ENCODE assay signal across 1 cellular context in the genomic region with DNA sequence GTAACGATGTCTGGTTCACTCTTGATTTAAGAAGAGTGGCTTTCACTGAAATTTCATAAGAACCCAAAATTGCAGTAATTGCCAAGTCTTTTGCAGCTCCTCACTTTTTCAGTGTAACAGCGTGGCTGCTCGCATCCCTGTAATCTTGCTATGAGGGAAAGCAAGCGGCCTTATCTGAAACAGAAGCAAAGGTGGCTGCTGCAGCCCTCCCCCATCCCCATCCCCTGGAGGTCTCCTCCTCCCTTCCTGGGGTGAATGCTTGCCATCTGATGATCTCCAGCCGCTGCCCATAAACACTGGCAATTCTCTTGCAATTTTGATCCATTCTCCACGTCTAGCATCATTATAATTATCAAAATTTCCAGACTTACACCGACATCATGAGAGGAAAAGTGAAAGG.
TF ChIP-seq lines count a peak whose summit lies in the region.

No MANE protein-coding gene starts in this region.

TF ChIP-seq in K562, 482 proteins besides CTCF, POLR2A, EP300 and RAD21 (continued from another document):
- TF ChIP-seq, protein P1, sequence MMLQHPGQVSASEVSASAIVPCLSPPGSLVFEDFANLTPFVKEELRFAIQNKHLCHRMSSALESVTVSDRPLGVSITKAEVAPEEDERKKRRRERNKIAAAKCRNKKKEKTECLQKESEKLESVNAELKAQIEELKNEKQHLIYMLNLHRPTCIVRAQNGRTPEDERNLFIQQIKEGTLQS (IDR thresholded peaks at IDR 0.05) = no peak
- TF ChIP-seq, protein P1 (CRISPR knock-in tag; conservative IDR thresholded peaks at IDR 0.05) = no peak
- TF ChIP-seq NFIC (IDR thresholded peaks at IDR 0.05) (peak; percentile 11; the same call in 1 of the 2 replicates), ZNF174 (CRISPR knock-in tag; IDR thresholded peaks at IDR 0.05) (no peak), SMARCE1 (IDR thresholded peaks at IDR 0.05) (peak; percentile 29; the same call in 1 of the 2 replicates), TBL1XR1 (IDR thresholded peaks at IDR 0.05; ENCODE audit: low read length in 2 of 2) (no peak), DPF2 (IDR thresholded peaks at IDR 0.05) (peak; percentile 63), SIRT6 (IDR thresholded peaks at IDR 0.05; ENCODE audit: low read depth, low read length) (no peak), CBX8 (IDR thresholded peaks at IDR 0.05; ENCODE audit: borderline replicate concordance, extremely low read depth, low read depth, low read length, poor library complexity, severe bottlenecking) (no peak), CBX5 (IDR thresholded peaks at IDR 0.05; ENCODE audit: borderline replicate concordance, low read depth) (no peak), TEAD1 (CRISPR knock-in tag; IDR thresholded peaks at IDR 0.05) (no peak), JUNB (CRISPR knock-in tag; conservative IDR thresholded peaks at IDR 0.05) (no peak), YY1 (IDR thresholded peaks at IDR 0.05; ENCODE audit: borderline replicate concordance in 1 of 3, control insufficient read depth in 1 of 3, extremely low read depth in 1 of 3, insufficient read depth in 3 of 3, insufficient read length in 1 of 3, insufficient replicate concordance in 2 of 3, low read depth in 1 of 3, low read length in 2 of 3) (no peak), PHF8 (IDR thresholded peaks at IDR 0.05; ENCODE audit: borderline replicate concordance, low read length) (no peak), SRSF3 (IDR thresholded peaks at IDR 0.05; ENCODE audit: insufficient read depth, low read length) (no peak), CTBP1 (IDR thresholded peaks at IDR 0.05; ENCODE audit: borderline replicate concordance) (peak; percentile 70; the same call in 1 of the 2 replicates), MTA1 (IDR thresholded peaks at IDR 0.05; ENCODE audit: borderline replicate concordance) (no peak), ADNP (tag; IDR thresholded peaks at IDR 0.05) (no peak), CXXC5 (CRISPR knock-in tag; IDR thresholded peaks at IDR 0.05) (0 out of 2 replicates have a peak, but pooled peaks have one; percentile 8), RCOR1 (IDR thresholded peaks at IDR 0.05; ENCODE audit: borderline replicate concordance in 1 of 2, low read depth in 2 of 2, low read length in 2 of 2) (peak in 1 of 2 experiments; percentile 90; a peak in 2 of 4 replicates), ZNF24 (IDR thresholded peaks at IDR 0.05) (no peak), HDAC6 (IDR thresholded peaks at IDR 0.05; ENCODE audit: low read depth, low read length) (no peak), ZFP30 (CRISPR knock-in tag; IDR thresholded peaks at IDR 0.05; ENCODE audit: borderline replicate concordance) (no peak), HDAC2 (IDR thresholded peaks at IDR 0.05) (peak; percentile 42; the same call in 1 of the 2 replicates)
- TF ChIP-seq, protein P2, sequence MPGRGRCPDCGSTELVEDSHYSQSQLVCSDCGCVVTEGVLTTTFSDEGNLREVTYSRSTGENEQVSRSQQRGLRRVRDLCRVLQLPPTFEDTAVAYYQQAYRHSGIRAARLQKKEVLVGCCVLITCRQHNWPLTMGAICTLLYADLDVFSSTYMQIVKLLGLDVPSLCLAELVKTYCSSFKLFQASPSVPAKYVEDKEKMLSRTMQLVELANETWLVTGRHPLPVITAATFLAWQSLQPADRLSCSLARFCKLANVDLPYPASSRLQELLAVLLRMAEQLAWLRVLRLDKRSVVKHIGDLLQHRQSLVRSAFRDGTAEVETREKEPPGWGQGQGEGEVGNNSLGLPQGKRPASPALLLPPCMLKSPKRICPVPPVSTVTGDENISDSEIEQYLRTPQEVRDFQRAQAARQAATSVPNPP (IDR thresholded peaks at IDR 0.05; ENCODE audit: borderline replicate concordance, insufficient read depth, insufficient read length) = no peak
- TF ChIP-seq, protein P3, sequence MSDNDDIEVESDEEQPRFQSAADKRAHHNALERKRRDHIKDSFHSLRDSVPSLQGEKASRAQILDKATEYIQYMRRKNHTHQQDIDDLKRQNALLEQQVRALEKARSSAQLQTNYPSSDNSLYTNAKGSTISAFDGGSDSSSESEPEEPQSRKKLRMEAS (CRISPR knock-in tag; IDR thresholded peaks at IDR 0.05) = no peak
- TF ChIP-seq, protein P4, sequence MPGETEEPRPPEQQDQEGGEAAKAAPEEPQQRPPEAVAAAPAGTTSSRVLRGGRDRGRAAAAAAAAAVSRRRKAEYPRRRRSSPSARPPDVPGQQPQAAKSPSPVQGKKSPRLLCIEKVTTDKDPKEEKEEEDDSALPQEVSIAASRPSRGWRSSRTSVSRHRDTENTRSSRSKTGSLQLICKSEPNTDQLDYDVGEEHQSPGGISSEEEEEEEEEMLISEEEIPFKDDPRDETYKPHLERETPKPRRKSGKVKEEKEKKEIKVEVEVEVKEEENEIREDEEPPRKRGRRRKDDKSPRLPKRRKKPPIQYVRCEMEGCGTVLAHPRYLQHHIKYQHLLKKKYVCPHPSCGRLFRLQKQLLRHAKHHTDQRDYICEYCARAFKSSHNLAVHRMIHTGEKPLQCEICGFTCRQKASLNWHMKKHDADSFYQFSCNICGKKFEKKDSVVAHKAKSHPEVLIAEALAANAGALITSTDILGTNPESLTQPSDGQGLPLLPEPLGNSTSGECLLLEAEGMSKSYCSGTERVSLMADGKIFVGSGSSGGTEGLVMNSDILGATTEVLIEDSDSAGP (CRISPR knock-in tag; IDR thresholded peaks at IDR 0.05) = no peak
- TF ChIP-seq, protein P5, sequence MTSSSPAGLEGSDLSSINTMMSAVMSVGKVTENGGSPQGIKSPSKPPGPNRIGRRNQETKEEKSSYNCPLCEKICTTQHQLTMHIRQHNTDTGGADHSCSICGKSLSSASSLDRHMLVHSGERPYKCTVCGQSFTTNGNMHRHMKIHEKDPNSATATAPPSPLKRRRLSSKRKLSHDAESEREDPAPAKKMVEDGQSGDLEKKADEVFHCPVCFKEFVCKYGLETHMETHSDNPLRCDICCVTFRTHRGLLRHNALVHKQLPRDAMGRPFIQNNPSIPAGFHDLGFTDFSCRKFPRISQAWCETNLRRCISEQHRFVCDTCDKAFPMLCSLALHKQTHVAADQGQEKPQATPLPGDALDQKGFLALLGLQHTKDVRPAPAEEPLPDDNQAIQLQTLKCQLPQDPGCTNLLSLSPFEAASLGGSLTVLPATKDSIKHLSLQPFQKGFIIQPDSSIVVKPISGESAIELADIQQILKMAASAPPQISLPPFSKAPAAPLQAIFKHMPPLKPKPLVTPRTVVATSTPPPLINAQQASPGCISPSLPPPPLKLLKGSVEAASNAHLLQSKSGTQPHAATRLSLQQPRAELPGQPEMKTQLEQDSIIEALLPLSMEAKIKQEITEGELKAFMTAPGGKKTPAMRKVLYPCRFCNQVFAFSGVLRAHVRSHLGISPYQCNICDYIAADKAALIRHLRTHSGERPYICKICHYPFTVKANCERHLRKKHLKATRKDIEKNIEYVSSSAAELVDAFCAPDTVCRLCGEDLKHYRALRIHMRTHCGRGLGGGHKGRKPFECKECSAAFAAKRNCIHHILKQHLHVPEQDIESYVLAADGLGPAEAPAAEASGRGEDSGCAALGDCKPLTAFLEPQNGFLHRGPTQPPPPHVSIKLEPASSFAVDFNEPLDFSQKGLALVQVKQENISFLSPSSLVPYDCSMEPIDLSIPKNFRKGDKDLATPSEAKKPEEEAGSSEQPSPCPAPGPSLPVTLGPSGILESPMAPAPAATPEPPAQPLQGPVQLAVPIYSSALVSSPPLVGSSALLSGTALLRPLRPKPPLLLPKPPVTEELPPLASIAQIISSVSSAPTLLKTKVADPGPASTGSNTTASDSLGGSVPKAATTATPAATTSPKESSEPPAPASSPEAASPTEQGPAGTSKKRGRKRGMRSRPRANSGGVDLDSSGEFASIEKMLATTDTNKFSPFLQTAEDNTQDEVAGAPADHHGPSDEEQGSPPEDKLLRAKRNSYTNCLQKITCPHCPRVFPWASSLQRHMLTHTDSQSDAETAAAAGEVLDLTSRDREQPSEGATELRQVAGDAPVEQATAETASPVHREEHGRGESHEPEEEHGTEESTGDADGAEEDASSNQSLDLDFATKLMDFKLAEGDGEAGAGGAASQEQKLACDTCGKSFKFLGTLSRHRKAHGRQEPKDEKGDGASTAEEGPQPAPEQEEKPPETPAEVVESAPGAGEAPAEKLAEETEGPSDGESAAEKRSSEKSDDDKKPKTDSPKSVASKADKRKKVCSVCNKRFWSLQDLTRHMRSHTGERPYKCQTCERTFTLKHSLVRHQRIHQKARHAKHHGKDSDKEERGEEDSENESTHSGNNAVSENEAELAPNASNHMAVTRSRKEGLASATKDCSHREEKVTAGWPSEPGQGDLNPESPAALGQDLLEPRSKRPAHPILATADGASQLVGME (CRISPR knock-in tag; IDR thresholded peaks at IDR 0.05) = no peak
- TF ChIP-seq, protein P6, sequence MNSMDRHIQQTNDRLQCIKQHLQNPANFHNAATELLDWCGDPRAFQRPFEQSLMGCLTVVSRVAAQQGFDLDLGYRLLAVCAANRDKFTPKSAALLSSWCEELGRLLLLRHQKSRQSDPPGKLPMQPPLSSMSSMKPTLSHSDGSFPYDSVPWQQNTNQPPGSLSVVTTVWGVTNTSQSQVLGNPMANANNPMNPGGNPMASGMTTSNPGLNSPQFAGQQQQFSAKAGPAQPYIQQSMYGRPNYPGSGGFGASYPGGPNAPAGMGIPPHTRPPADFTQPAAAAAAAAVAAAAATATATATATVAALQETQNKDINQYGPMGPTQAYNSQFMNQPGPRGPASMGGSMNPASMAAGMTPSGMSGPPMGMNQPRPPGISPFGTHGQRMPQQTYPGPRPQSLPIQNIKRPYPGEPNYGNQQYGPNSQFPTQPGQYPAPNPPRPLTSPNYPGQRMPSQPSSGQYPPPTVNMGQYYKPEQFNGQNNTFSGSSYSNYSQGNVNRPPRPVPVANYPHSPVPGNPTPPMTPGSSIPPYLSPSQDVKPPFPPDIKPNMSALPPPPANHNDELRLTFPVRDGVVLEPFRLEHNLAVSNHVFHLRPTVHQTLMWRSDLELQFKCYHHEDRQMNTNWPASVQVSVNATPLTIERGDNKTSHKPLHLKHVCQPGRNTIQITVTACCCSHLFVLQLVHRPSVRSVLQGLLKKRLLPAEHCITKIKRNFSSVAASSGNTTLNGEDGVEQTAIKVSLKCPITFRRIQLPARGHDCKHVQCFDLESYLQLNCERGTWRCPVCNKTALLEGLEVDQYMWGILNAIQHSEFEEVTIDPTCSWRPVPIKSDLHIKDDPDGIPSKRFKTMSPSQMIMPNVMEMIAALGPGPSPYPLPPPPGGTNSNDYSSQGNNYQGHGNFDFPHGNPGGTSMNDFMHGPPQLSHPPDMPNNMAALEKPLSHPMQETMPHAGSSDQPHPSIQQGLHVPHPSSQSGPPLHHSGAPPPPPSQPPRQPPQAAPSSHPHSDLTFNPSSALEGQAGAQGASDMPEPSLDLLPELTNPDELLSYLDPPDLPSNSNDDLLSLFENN (IDR thresholded peaks at IDR 0.05; ENCODE audit: low read depth in 2 of 2, low read length in 2 of 2) = no peak
- TF ChIP-seq, protein P7, sequence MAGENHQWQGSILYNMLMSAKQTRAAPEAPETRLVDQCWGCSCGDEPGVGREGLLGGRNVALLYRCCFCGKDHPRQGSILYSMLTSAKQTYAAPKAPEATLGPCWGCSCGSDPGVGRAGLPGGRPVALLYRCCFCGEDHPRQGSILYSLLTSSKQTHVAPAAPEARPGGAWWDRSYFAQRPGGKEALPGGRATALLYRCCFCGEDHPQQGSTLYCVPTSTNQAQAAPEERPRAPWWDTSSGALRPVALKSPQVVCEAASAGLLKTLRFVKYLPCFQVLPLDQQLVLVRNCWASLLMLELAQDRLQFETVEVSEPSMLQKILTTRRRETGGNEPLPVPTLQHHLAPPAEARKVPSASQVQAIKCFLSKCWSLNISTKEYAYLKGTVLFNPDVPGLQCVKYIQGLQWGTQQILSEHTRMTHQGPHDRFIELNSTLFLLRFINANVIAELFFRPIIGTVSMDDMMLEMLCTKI (IDR thresholded peaks at IDR 0.05; ENCODE audit: partially characterized antibody) = no peak
- TF ChIP-seq, protein P8, sequence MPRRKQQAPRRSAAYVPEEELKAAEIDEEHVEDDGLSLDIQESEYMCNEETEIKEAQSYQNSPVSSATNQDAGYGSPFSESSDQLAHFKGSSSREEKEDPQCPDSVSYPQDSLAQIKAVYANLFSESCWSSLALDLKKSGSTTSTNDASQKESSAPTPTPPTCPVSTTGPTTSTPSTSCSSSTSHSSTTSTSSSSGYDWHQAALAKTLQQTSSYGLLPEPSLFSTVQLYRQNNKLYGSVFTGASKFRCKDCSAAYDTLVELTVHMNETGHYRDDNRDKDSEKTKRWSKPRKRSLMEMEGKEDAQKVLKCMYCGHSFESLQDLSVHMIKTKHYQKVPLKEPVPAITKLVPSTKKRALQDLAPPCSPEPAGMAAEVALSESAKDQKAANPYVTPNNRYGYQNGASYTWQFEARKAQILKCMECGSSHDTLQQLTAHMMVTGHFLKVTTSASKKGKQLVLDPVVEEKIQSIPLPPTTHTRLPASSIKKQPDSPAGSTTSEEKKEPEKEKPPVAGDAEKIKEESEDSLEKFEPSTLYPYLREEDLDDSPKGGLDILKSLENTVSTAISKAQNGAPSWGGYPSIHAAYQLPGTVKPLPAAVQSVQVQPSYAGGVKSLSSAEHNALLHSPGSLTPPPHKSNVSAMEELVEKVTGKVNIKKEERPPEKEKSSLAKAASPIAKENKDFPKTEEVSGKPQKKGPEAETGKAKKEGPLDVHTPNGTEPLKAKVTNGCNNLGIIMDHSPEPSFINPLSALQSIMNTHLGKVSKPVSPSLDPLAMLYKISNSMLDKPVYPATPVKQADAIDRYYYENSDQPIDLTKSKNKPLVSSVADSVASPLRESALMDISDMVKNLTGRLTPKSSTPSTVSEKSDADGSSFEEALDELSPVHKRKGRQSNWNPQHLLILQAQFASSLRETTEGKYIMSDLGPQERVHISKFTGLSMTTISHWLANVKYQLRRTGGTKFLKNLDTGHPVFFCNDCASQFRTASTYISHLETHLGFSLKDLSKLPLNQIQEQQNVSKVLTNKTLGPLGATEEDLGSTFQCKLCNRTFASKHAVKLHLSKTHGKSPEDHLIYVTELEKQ (CRISPR knock-in tag; IDR thresholded peaks at IDR 0.05) = no peak
- TF ChIP-seq, protein P9, sequence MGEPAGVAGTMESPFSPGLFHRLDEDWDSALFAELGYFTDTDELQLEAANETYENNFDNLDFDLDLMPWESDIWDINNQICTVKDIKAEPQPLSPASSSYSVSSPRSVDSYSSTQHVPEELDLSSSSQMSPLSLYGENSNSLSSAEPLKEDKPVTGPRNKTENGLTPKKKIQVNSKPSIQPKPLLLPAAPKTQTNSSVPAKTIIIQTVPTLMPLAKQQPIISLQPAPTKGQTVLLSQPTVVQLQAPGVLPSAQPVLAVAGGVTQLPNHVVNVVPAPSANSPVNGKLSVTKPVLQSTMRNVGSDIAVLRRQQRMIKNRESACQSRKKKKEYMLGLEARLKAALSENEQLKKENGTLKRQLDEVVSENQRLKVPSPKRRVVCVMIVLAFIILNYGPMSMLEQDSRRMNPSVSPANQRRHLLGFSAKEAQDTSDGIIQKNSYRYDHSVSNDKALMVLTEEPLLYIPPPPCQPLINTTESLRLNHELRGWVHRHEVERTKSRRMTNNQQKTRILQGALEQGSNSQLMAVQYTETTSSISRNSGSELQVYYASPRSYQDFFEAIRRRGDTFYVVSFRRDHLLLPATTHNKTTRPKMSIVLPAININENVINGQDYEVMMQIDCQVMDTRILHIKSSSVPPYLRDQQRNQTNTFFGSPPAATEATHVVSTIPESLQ (CRISPR knock-in tag; IDR thresholded peaks at IDR 0.05) = no peak
TF ChIP-seq in K562: peak in this region for 25.
